Comparison of ENCODE assay signal across 8 cellular contexts in the genomic region with DNA sequence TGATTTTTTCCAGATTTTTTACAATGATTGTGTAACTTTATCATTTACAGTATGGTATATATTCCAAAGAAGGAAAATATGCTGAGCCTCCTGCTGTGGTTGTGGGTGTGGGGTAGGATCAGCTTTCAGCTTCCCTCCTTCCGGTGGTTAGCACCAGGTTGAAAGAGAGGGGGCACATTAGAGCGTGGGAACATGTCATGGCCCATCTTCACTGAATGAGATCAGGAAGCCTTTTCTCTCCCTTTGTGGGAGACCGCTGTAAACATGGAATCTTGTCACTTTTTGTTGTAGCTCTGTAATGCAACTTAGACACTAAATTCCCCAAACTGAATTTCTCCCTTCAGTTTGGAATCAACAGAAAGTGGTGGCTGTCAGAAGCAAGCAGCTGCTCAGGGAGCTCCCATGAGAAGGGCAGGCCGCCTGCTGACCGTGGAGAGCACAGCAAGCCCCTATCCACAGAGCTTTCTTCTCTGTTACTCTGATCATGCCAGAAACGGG.
A peak's percentile ranks its signal among the peaks of the same experiment; 100 is the strongest.
DNase-seq lines count a peak whose midpoint lies in the region; ATAC-seq and TF ChIP-seq lines count a peak whose summit lies in the region.

No MANE protein-coding gene starts in this region.

- no peaks in the 10 kb centered on the region for H3K9me3 ChIP-seq in CD8-positive, alpha-beta T cell (ENCODE audit: low read length)
- H3K9me3 ChIP-seq in ectodermal cell (ENCODE audit: control insufficient read depth, low read length) (no peaks in the 10 kb centered on the region), muscle layer of duodenum (ENCODE audit: control insufficient read depth in 1 of 2, low read length in 2 of 2) (no peaks in the 10 kb centered on the region)

- intact Hi-C loops in CD8-positive, alpha-beta T cell (cut with DNase I, micrococcal nuclease), result no loop called here

- H3K27me3 Mint-ChIP-seq in CD8-positive, alpha-beta T cell (ENCODE audit: low read depth), result no peaks in the 10 kb centered on the region

- no peak overlapping the region for H3K27ac Mint-ChIP-seq in CD8-positive, alpha-beta T cell

- no peaks in the 10 kb centered on the region for H3K9me3 Mint-ChIP-seq in CD8-positive, alpha-beta T cell

- H3K4me3 Mint-ChIP-seq in CD8-positive, alpha-beta T cell, result no peak overlapping the region

- H3K4me3 ChIP-seq in CD8-positive, alpha-beta T cell (ENCODE audit: low read depth, low read length), result no peak overlapping the region
- H3K4me3 ChIP-seq in ectodermal cell (ENCODE audit: insufficient read depth, low read depth, low read length) (no peak overlapping the region), muscle layer of duodenum (ENCODE audit: low read depth in 1 of 2, low read length in 2 of 2) (no peak overlapping the region)

- peaks cover 12% of the 10 kb centered on the region for H3K4me1 ChIP-seq in CD8-positive, alpha-beta T cell (ENCODE audit: insufficient read depth, low read length)
- H3K4me1 ChIP-seq in ectodermal cell (ENCODE audit: control insufficient read depth, insufficient read depth, low read length), result peaks cover 15% of the 10 kb centered on the region
- H3K4me1 ChIP-seq in muscle layer of duodenum (ENCODE audit: control insufficient read depth in 1 of 2, insufficient read depth in 2 of 2, low read length in 2 of 2), result peaks cover 9 to 25% of the 10 kb centered on the region in 2 donors

- H3K4me1 Mint-ChIP-seq in CD8-positive, alpha-beta T cell (ENCODE audit: low read depth), result peaks cover 8% of the 10 kb centered on the region

- CTCF ChIA-PET in CD8-positive, alpha-beta T cell (lab: Charles Lee), result interaction anchor here (0.6 to 14.5 kb wide), 6 partner anchors 10 to 467 kb away, joined by 3 to 256 read pairs (median 8); no protein-coding TSS in a partner anchor

- H3K27ac ChIP-seq in CD8-positive, alpha-beta T cell (ENCODE audit: low read depth, low read length), result no peak overlapping the region
- H3K27ac ChIP-seq in ectodermal cell (ENCODE audit: insufficient read depth, low read depth, low read length, poor library complexity, severe bottlenecking), result peak overlapping the region; percentile 58
- H3K27ac ChIP-seq in muscle layer of duodenum (ENCODE audit: low read length), result peak overlapping the region; percentile 33

- no peak for TF ChIP-seq CTCF in CD8-positive, alpha-beta T cell (IDR thresholded peaks at IDR 0.05)

- peaks cover 17% of the 10 kb centered on the region for H3K36me3 Mint-ChIP-seq in CD8-positive, alpha-beta T cell

- ATAC-seq in CD8-positive, alpha-beta T cell, result peak; percentile 42
- ATAC-seq in HG02588 (IDR thresholded peaks at IDR 0.05; ENCODE audit: unreplicated experiment), result no peak

- no peaks in the 10 kb centered on the region for H3K27me3 ChIP-seq in CD8-positive, alpha-beta T cell (ENCODE audit: insufficient read depth, low read length)
- H3K27me3 ChIP-seq in ectodermal cell (ENCODE audit: control insufficient read depth, insufficient read depth, low read length, poor library complexity, severe bottlenecking) (no peaks in the 10 kb centered on the region), muscle layer of duodenum (ENCODE audit: low read depth, low read length) (no peaks in the 10 kb centered on the region)

- H3K36me3 ChIP-seq in CD8-positive, alpha-beta T cell (ENCODE audit: insufficient read depth, low read length), result no peaks in the 10 kb centered on the region
- no peaks in the 10 kb centered on the region for H3K36me3 ChIP-seq in ectodermal cell (ENCODE audit: control insufficient read depth, insufficient read depth, low read length)
- H3K36me3 ChIP-seq in muscle layer of duodenum (ENCODE audit: control insufficient read depth in 1 of 2, insufficient read depth in 2 of 2, low read length in 2 of 2), result peaks cover 3 to 4% of the 10 kb centered on the region in 2 donors

- POLR2A ChIA-PET in CD8-positive, alpha-beta T cell (lab: Charles Lee), result no interaction called here

- 11 to 13% methylated on average over 6 of the region's 6 CpGs for WGBS in ectodermal cell, 2 experiments

- DNase-seq in CD8-positive, alpha-beta T cell, result no peak
- peak; percentile 15 for DNase-seq in MV-4-11 (lab: John Stamatoyannopoulos, UW)
- DNase-seq in cerebellum (ENCODE audit: low spot score), result no peak
- no peak for DNase-seq in AG08395 (ENCODE audit: low spot score)
- no peak for DNase-seq in kidney glomerular epithelial cell (lab: John Stamatoyannopoulos, UW)
